ENCODE assay signal across 9 cellular contexts in the genomic region with DNA sequence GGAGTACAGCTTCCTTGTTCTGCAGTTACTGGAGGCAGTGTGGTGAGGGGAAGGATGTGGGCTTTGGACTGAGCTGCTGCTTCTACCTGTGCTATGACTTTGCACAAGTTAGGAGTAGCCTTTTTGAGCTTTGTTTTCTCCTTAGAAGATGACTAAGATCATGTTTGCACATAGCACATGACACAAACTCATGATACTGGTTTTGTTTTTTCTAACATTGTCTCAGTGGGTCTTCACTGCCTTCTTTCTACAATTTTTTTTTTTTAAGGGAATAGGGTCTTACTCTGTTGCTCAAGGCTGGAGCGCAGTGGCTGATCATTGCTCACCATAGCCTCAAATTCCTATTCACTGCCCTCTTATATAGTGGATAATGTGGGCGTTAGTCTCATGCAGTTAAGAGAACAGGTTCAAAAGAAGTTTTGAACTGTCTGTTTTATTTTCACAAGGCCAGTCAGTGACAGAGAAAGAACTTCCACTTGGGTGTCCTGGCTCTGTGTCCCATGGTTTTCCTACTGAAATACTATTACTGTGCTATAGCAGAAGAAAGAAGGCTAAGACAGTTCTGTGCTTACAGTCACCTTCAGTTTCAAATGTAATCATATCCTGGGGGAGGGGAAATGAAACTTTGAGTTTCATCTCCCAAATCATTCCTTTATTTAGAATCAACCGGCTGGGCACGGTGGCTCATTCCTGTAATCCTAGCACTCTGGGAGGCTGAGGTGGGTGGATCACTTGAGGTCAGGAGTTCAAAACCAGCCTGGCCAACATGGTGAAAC.
DNase-seq lines count a peak whose midpoint lies in the region; ATAC-seq and TF ChIP-seq lines count a peak whose summit lies in the region.
"Had no signal": no experiment of that assay in that cellular context is flagged by ENCODE, and none has a peak within 500 bp of the region (broad histone marks: within the 10 kb centered on the region; RNA-seq: fewer than 3 reads in every experiment).

No MANE protein-coding gene starts in this region.

- H3K4me1 ChIP-seq in MM.1S (ENCODE audit: low read length) (peaks cover 32% of the 10 kb centered on the region), left lung (peaks cover 0 to 26% of the 10 kb centered on the region in 2 donors), vagina (peaks cover 48% of the 10 kb centered on the region), thyroid gland (peaks cover 34 to 62% of the 10 kb centered on the region in 2 donors)

- 78 to 93% methylated on average over 4 of the region's 4 CpGs for WGBS in thyroid gland, 2 donors

- peak overlapping the region; percentile 33 for H3K4me2 ChIP-seq in MM.1S (ENCODE audit: low read depth, low read length)

- H3K9me3 ChIP-seq in MM.1S (replicated peaks; ENCODE audit: insufficient read depth, low read length), result no peaks in the 10 kb centered on the region
- no peaks in the 10 kb centered on the region for H3K9me3 ChIP-seq in left lung
- H3K9me3 ChIP-seq in vagina, result no peaks in the 10 kb centered on the region
- H3K9me3 ChIP-seq in thyroid gland, result no peaks in the 10 kb centered on the region

- ATAC-seq in GM18502 (IDR thresholded peaks at IDR 0.05; ENCODE audit: poor library complexity, unreplicated experiment), result peak; percentile 81
- ATAC-seq in GM21825 (IDR thresholded peaks at IDR 0.05; ENCODE audit: unreplicated experiment), result peak; percentile 70
- peak; percentile 35 for ATAC-seq in left lung

- H3K4me3 ChIP-seq in MM.1S (ENCODE audit: low read length), result no peak overlapping the region
- H3K4me3 ChIP-seq in left lung, result no peak overlapping the region
- no peak overlapping the region for H3K4me3 ChIP-seq in vagina
- no peak overlapping the region for H3K4me3 ChIP-seq in thyroid gland (replicated peaks in 1 of 3)

- intact Hi-C loops in left lung (cut with DNase I) (no loop called here), vagina (cut with DNase I) (no loop called here), thyroid gland (cut with DNase I) (no loop called here)

- peaks cover 11% of the 10 kb centered on the region for H3F3A ChIP-seq in MM.1S (ENCODE audit: insufficient read depth, low read length)

- TF ChIP-seq CTCF in MM.1S (IDR thresholded peaks at IDR 0.05; ENCODE audit: low read length) (no peak), left lung (IDR thresholded peaks at IDR 0.05) (no peak), vagina (IDR thresholded peaks at IDR 0.05) (no peak), thyroid gland (IDR thresholded peaks at IDR 0.05) (no peak)

- H3K9me2 ChIP-seq in MM.1S (replicated peaks; ENCODE audit: insufficient read depth, low read length), result no peaks in the 10 kb centered on the region

- H4K20me1 ChIP-seq in MM.1S (ENCODE audit: insufficient read depth, low read length), result no peaks in the 10 kb centered on the region

- DNase-seq in MM.1S (peak; percentile 51), left lung (no peak), vagina (ENCODE audit: extremely low spot score in 2 of 2) (no peak), NCI-H526 (lab: John Stamatoyannopoulos, UW) (no peak), NCI-H524 treated with DMSO at 0.1 percent for 48 hours (lab: John Stamatoyannopoulos, UW) (no peak), thyroid gland (no peak)

- TF ChIP-seq POLR2A in vagina (IDR thresholded peaks at IDR 0.05) (no peak), thyroid gland (IDR thresholded peaks at IDR 0.05) (no peak)

- H3K79me2 ChIP-seq in MM.1S (ENCODE audit: low read length), result peaks cover 57% of the 10 kb centered on the region

- H2AFZ ChIP-seq in MM.1S (ENCODE audit: low read length), result no peak overlapping the region

- H3K36me3 ChIP-seq in MM.1S (replicated peaks; ENCODE audit: insufficient read depth, low read length) (no peaks in the 10 kb centered on the region), left lung (no peaks in the 10 kb centered on the region), vagina (no peaks in the 10 kb centered on the region), thyroid gland (no peaks in the 10 kb centered on the region)

- H3K27ac ChIP-seq in MM.1S (ENCODE audit: low read length) (peak overlapping the region; percentile 67), left lung (no peak overlapping the region), vagina (no peak overlapping the region), thyroid gland (no peak overlapping the region)
- H3K27ac ChIP-seq: HL-60 had no signal

- peak overlapping the region; percentile 9; the same call in 1 of the 2 replicates for H3K9ac ChIP-seq in MM.1S (ENCODE audit: low read length)

- H3K27me3 ChIP-seq in MM.1S (replicated peaks; ENCODE audit: insufficient read depth, low read length), result no peaks in the 10 kb centered on the region
- no peaks in the 10 kb centered on the region for H3K27me3 ChIP-seq in left lung
- no peaks in the 10 kb centered on the region for H3K27me3 ChIP-seq in vagina
- H3K27me3 ChIP-seq in thyroid gland, result no peaks in the 10 kb centered on the region
